10 cellular contexts compared by ENCODE assay signal in the genomic region with DNA sequence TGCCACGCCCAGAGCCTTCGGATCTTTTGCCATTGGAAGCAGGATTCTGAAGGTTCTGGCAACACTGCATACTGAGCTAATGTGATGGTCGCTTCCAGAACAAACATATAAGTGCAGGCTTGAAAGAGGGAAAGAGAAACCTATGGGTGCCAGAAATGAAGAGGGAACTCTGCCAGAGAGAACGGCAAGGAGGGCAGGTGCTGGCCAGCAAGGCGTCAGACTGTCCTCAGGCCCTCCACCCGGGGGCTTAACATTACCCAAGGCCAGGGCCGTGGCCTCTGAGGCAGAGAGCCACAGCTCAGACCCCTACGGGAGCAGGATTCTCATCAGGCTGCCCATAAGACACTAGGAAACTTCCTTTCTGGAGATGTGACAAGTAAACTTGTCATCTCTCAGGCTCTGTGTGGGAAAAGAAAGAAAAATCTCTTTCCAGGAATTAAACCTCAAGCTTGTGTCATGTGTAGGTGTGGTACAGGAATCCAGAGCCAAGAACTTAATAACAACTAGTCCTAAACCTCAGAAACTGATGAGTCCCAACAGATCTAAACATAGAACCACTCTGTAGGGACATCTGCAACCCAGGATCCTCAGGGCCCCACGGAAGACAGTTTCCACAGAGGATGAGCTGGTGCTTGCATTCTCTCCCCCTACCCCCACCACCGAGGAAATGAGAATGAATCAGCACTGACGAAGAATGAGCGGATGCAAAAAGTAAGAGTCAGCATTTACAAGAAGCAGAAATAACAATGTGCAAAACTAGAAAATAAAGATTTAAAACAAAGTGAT.
DNase-seq lines count a peak whose midpoint lies in the region; ATAC-seq, FAIRE-seq and TF ChIP-seq lines count a peak whose summit lies in the region.
"Had no signal": no experiment of that assay in that cellular context is flagged by ENCODE, and none has a peak within 500 bp of the region (broad histone marks: within the 10 kb centered on the region; RNA-seq: fewer than 3 reads in every experiment).

No MANE protein-coding gene starts in this region.

- FAIRE-seq in keratinocyte (lab: Jason Lieb, UNC) (peak; percentile 73), HTR-8/SVneo (lab: Jason Lieb, UNC) (no peak)

- intact Hi-C loops in adrenal gland (cut with DNase I), result no loop called here
- intact Hi-C loops in aorta (cut with DNase I), result no loop called here

- H3K4me1 ChIP-seq in adrenal gland (replicated peaks in 1 of 2) (peaks cover 0 to 24% of the 10 kb centered on the region in 2 donors), keratinocyte (ENCODE audit: control insufficient read depth, extremely low read depth, insufficient read depth, low read length) (peaks cover 31% of the 10 kb centered on the region), aorta (ENCODE audit: control insufficient read depth in 1 of 2, insufficient read depth in 2 of 2, low read length in 2 of 2) (no peaks in the 10 kb centered on the region)

- H3K27ac ChIP-seq in adrenal gland (peak overlapping the region in 2 of 5 donors; percentile 13 to 35), keratinocyte (ENCODE audit: control insufficient read depth, insufficient read depth, low read length) (peak overlapping the region; percentile 53), aorta (ENCODE audit: low read depth in 1 of 2, low read length in 2 of 2) (no peak overlapping the region)
- H3K27ac ChIP-seq: suprapubic skin had no signal

- peak; percentile 15 to 30 (median 16) for DNase-seq in stimulated activated CD4-positive, alpha-beta T cell treated with anti-CD3 and anti-CD28 coated beads, Interleukin-12 subunit alpha, Interleukin-12 subunit beta, amount 100 ng/mL, for 48 hours (ENCODE audit: low read depth in 2 of 3, low spot score in 1 of 3)
- no peak for DNase-seq in stimulated activated CD4-positive, alpha-beta T cell treated with anti-CD3 and anti-CD28 coated beads, Interleukin-4, amount 100 ng/mL, for 1 hour
- DNase-seq in adrenal gland, result peak in 4 of 7 donors; percentile 34 to 44 (median 40)
- DNase-seq in keratinocyte (ENCODE audit: low read depth, low spot score), result peak; percentile 75
- no peak for DNase-seq in aorta
- DNase-seq in HTR-8/SVneo (ENCODE audit: insufficient read length, low spot score), result no peak
- no peak for DNase-seq in HuH-7 (ENCODE audit: low spot score)
- DNase-seq: NCI-H69 had no signal

- dilution Hi-C loops in keratinocyte (cut with MboI; ENCODE audit: extremely low pct_ligation_motif_present, low sequenced_read_pairs), result no loop called here

- H3K9me3 ChIP-seq in adrenal gland (replicated peaks in 1 of 3), result no peaks in the 10 kb centered on the region
- H3K9me3 ChIP-seq in keratinocyte (ENCODE audit: control insufficient read depth, low read depth, low read length), result no peaks in the 10 kb centered on the region
- no peaks in the 10 kb centered on the region for H3K9me3 ChIP-seq in aorta (ENCODE audit: control insufficient read depth, low read length)
- H3K9me3 ChIP-seq: suprapubic skin had no signal

- TF ChIP-seq POLR2A in adrenal gland (IDR thresholded peaks at IDR 0.05), result no peak

- no peak overlapping the region for H3K4me3 ChIP-seq in adrenal gland
- no peak overlapping the region for H3K4me3 ChIP-seq in keratinocyte (ENCODE audit: control insufficient read depth in 2 of 3, extremely low read depth in 1 of 3, insufficient read depth in 2 of 3, low read depth in 1 of 3, low read length in 3 of 3)
- H3K4me3 ChIP-seq in aorta (ENCODE audit: low read length in 2 of 2), result no peak overlapping the region
- H3K4me3 ChIP-seq: suprapubic skin had no signal

- no peak overlapping the region for H2AFZ ChIP-seq in keratinocyte (ENCODE audit: control insufficient read depth, low read length)

- peak; percentile 53 for ATAC-seq in aorta (ENCODE audit: low FRiP score)
- ATAC-seq in GM18858 (IDR thresholded peaks at IDR 0.05; ENCODE audit: unreplicated experiment), result no peak

- peak overlapping the region; percentile 23 for H3K9ac ChIP-seq in keratinocyte (ENCODE audit: control insufficient read depth, extremely low read depth, insufficient read depth, low read length)

- H4K20me1 ChIP-seq in keratinocyte (ENCODE audit: control insufficient read depth, extremely low read depth, insufficient read depth, low read length), result no peaks in the 10 kb centered on the region

- H3K36me3 ChIP-seq in adrenal gland (replicated peaks in 1 of 2), result no peaks in the 10 kb centered on the region
- peaks cover 27 to 30% of the 10 kb centered on the region in 2 experiments for H3K36me3 ChIP-seq in keratinocyte (ENCODE audit: control insufficient read depth in 2 of 2, extremely low read depth in 1 of 2, insufficient read depth in 2 of 2, low read length in 2 of 2)
- no peaks in the 10 kb centered on the region for H3K36me3 ChIP-seq in aorta (ENCODE audit: control insufficient read depth in 1 of 2, insufficient read depth in 2 of 2, low read length in 1 of 2)

- no peak for TF ChIP-seq CTCF in adrenal gland (IDR thresholded peaks at IDR 0.05)
- TF ChIP-seq CTCF in keratinocyte (optimal IDR thresholded peaks at IDR 0.05 in 1 of 3, IDR thresholded peaks at IDR 0.05 in 1 of 3, conservative IDR thresholded peaks at IDR 0.05 in 1 of 3; ENCODE audit: extremely low read depth in 1 of 3, insufficient read depth in 2 of 3, low read length in 3 of 3), result no peak

- H3K27me3 ChIP-seq in adrenal gland, result no peaks in the 10 kb centered on the region
- no peaks in the 10 kb centered on the region for H3K27me3 ChIP-seq in keratinocyte (ENCODE audit: control insufficient read depth, extremely low read depth, insufficient read depth, low read length)
- no peaks in the 10 kb centered on the region for H3K27me3 ChIP-seq in aorta (ENCODE audit: control insufficient read depth in 1 of 2, insufficient read depth in 2 of 2, low read length in 1 of 2)
- H3K27me3 ChIP-seq: suprapubic skin had no signal

- WGBS in adrenal gland, 4 donors, result 56 to 60% (median 58%) methylated on average over 12 of the region's 12 CpGs
- 8 to 12% methylated on average over 12 of the region's 12 CpGs for WGBS in aorta, 2 donors

- H3K4me2 ChIP-seq in keratinocyte (ENCODE audit: control insufficient read depth, extremely low read depth, insufficient read depth, low read depth, low read length), result peak overlapping the region; percentile 49

- H3K79me2 ChIP-seq in keratinocyte (ENCODE audit: control insufficient read depth, insufficient read depth, low read length), result no peaks in the 10 kb centered on the region

- peaks cover 2% of the 10 kb centered on the region for H3K9me1 ChIP-seq in keratinocyte (ENCODE audit: control insufficient read depth, extremely low read depth, insufficient read depth, low read length)

Comparison
In these comparisons a context has a peak if more than half of its experiments do, and no peak if none do; other contexts are left out.
1. DNase-seq: peak in stimulated activated CD4-positive, alpha-beta T cell treated with anti-CD3 and anti-CD28 coated beads, Interleukin-12 subunit alpha, Interleukin-12 subunit beta, amount 100 ng/mL, for 48 hours (3 of 3), adrenal gland (4 of 7) and keratinocyte (single experiment); none in stimulated activated CD4-positive, alpha-beta T cell treated with anti-CD3 and anti-CD28 coated beads, Interleukin-4, amount 100 ng/mL, for 1 hour (single experiment), aorta (0 of 2), HTR-8/SVneo (single experiment) and HuH-7 (single experiment).